8 cellular contexts compared by ENCODE assay signal in the genomic region with DNA sequence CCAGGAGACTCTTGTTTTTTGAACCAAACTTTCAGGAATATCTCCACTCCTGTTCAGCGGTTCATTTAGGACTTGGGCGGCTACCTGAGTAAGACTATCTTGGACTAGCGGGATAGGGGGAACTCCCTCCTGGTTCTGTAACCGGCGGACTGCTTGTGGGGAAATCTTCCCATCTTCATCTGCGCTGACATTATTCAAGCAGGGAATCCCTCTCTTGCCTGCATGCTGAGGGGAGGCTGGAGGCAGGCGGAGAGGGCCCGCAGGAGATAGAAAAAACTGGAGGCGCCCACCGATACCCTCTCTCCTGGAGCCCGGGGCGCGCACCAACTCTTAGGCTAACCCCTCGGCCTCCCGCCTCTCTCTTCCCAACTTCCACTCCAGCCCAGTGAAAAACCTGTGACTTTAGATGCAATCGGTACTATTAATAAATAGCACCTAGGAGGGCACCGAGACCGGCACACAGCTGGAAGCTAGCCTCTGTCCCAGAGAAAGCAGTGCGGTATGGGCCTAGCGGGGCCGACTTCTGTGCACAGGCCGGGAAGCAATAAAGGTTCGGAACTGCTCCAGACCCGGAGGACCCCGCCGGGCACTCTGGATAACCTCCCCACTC. TPM values are rescaled to one million over a fixed set of nuclear protein-coding genes. Genes with fewer than 3 reads are reported as not detected.
DNase-seq lines count a peak whose midpoint lies in the region; ATAC-seq, FAIRE-seq and TF ChIP-seq lines count a peak whose summit lies in the region.

No MANE protein-coding gene starts in this region.

- H3K4me2 ChIP-seq in GM12878 (ENCODE audit: control insufficient read depth, insufficient read depth) (0 out of 2 replicates have a peak overlapping the region, but pooled peaks have one; percentile 46), keratinocyte (ENCODE audit: control insufficient read depth, extremely low read depth, insufficient read depth, low read depth, low read length) (peak overlapping the region; percentile 81)

- RAD21 ChIA-PET in GM12878 (lab: Charles Lee; ENCODE audit: unreplicated experiment): interaction anchor here (0.6 to 3.3 kb wide), 13 partner anchors 9 to 565 kb away, joined by 3 to 17 read pairs (median 3); no protein-coding TSS in a partner anchor

- 34% methylated on average over 26 of the region's 26 CpGs for WGBS in GM12878 (ENCODE audit: insufficient coverage, insufficient replicate concordance, low lambda C conversion rate, missing lambda C conversion rate)

- intact Hi-C loops in GM12878 (cut with micrococcal nuclease; ENCODE audit: unreplicated experiment): no loop called here

- no peak for ATAC-seq in GM12878
- ATAC-seq in GM21717 (IDR thresholded peaks at IDR 0.05; ENCODE audit: unreplicated experiment): no peak
- ATAC-seq in GM18520 (IDR thresholded peaks at IDR 0.05; ENCODE audit: unreplicated experiment): no peak

- no peaks in the 10 kb centered on the region for H4K20me1 ChIP-seq in GM12878 (ENCODE audit: control insufficient read depth, insufficient read depth)
- H4K20me1 ChIP-seq in keratinocyte (ENCODE audit: control insufficient read depth, extremely low read depth, insufficient read depth, low read length): no peaks in the 10 kb centered on the region

- peaks cover 10% of the 10 kb centered on the region for H3K4me1 ChIP-seq in GM12878 (ENCODE audit: control insufficient read depth, insufficient read depth, low read length)
- H3K4me1 ChIP-seq in keratinocyte (ENCODE audit: control insufficient read depth, extremely low read depth, insufficient read depth, low read length): peaks cover 12% of the 10 kb centered on the region
- H3K4me1 ChIP-seq in subcutaneous abdominal adipose tissue (ENCODE audit: control insufficient read depth in 5 of 5, insufficient read depth in 5 of 5, low read length in 5 of 5): peaks cover 0 to 58% (median 50%) of the 10 kb centered on the region in 5 donors

- CTCF ChIA-PET in GM12878 (lab: Yijun Ruan, JAX): interaction anchor here (1.8 kb wide), 1 partner anchor 98 kb away, joined by 5 read pairs; no protein-coding TSS in a partner anchor

- in situ Hi-C loops in GM12878 (cut with MboI): no loop called here

- no peak for TF ChIP-seq POLR2A in GM12878 (IDR thresholded peaks at IDR 0.05; ENCODE audit: low read depth, low read length)

- BruUV-seq in GM12878 (replicated peaks; lab: Mats Ljungman, UMichigan): no TSS peak

- H3K27ac ChIP-seq in GM12878 (ENCODE audit: control insufficient read depth, insufficient read depth) (no peak overlapping the region), keratinocyte (ENCODE audit: control insufficient read depth, insufficient read depth, low read length) (peak overlapping the region; percentile 88), subcutaneous abdominal adipose tissue (ENCODE audit: low read depth, low read length) (peak overlapping the region; percentile 83)

- DNase-seq in HT-29 (ENCODE audit: low spot score) (peak; percentile 56), GM12878 (ENCODE audit: low read depth, low spot score) (no peak), keratinocyte (ENCODE audit: low read depth, low spot score) (no peak), pons (ENCODE audit: low spot score) (no peak)
- no peak for DNase-seq in activated CD8-positive, alpha-beta memory T cell treated with anti-CD3 and anti-CD28 coated beads, Interleukin-2, amount 50 U/mL, for 48 hours

- H3K36me3 ChIP-seq in GM12878 (ENCODE audit: control insufficient read depth in 2 of 2, insufficient read depth in 2 of 2, low read length in 1 of 2) (no peaks in the 10 kb centered on the region), keratinocyte (ENCODE audit: control insufficient read depth in 2 of 2, extremely low read depth in 1 of 2, insufficient read depth in 2 of 2, low read length in 2 of 2) (no peaks in the 10 kb centered on the region), subcutaneous abdominal adipose tissue (ENCODE audit: control insufficient read depth in 5 of 5, insufficient read depth in 5 of 5, low read length in 5 of 5) (no peaks in the 10 kb centered on the region)

- SMC1A ChIA-PET in GM12878 (lab: Charles Lee; ENCODE audit: uncharacterized antibody, unreplicated experiment): interaction anchor here (0.6 to 1.8 kb wide), 6 partner anchors 9 to 214 kb away, joined by 3 to 6 read pairs (median 3); no protein-coding TSS in a partner anchor

- no peak for TF ChIP-seq EP300 in GM12878 (IDR thresholded peaks at IDR 0.05; ENCODE audit: borderline replicate concordance in 1 of 2, control insufficient read depth in 1 of 2, low read depth in 2 of 2, low read length in 2 of 2)

- H3K9me1 ChIP-seq in keratinocyte (ENCODE audit: control insufficient read depth, extremely low read depth, insufficient read depth, low read length): no peaks in the 10 kb centered on the region

- H3K27me3 ChIP-seq in GM12878 (replicated peaks in 1 of 2; ENCODE audit: control insufficient read depth in 2 of 2, insufficient read depth in 2 of 2, low read length in 1 of 2) (peaks cover 0 to 4% of the 10 kb centered on the region in 2 experiments; a peak in 3 of 4 replicates), keratinocyte (ENCODE audit: control insufficient read depth, extremely low read depth, insufficient read depth, low read length) (no peaks in the 10 kb centered on the region), subcutaneous abdominal adipose tissue (ENCODE audit: control insufficient read depth in 5 of 5, insufficient read depth in 4 of 5, low read length in 5 of 5) (peaks cover 0 to 9% (median 0%) of the 10 kb centered on the region in 5 donors)

- no peaks in the 10 kb centered on the region for H3K9me3 ChIP-seq in GM12878 (replicated peaks; ENCODE audit: control insufficient read depth, insufficient read depth, low read length)
- no peaks in the 10 kb centered on the region for H3K9me3 ChIP-seq in keratinocyte (ENCODE audit: control insufficient read depth, low read depth, low read length)
- no peaks in the 10 kb centered on the region for H3K9me3 ChIP-seq in subcutaneous abdominal adipose tissue (ENCODE audit: control insufficient read depth in 5 of 5, low read length in 5 of 5)

- H3K9ac ChIP-seq in GM12878 (ENCODE audit: control insufficient read depth, insufficient read depth, low read length) (peak overlapping the region; percentile 68), keratinocyte (ENCODE audit: control insufficient read depth, extremely low read depth, insufficient read depth, low read length) (peak overlapping the region; percentile 92), subcutaneous abdominal adipose tissue (ENCODE audit: low read length in 5 of 5) (peak overlapping the region in 2 of 5 donors; percentile 66 to 69)

- POLR2A ChIA-PET in GM12878 (lab: Charles Lee): interaction anchor here (0.6 to 1.1 kb wide), 3 partner anchors 58 to 100 kb away, joined by 3 to 4 read pairs (median 3); no protein-coding TSS in a partner anchor

- dilution Hi-C loops in keratinocyte (cut with MboI; ENCODE audit: extremely low pct_ligation_motif_present, low sequenced_read_pairs): no loop called here

- FAIRE-seq in GM12878 (lab: Jason Lieb, UNC) (no peak), keratinocyte (lab: Jason Lieb, UNC) (no peak)

- H3K79me2 ChIP-seq in GM12878 (ENCODE audit: control insufficient read depth, insufficient read depth, low read length) (peaks cover 64% of the 10 kb centered on the region), keratinocyte (ENCODE audit: control insufficient read depth, insufficient read depth, low read length) (peaks cover 65% of the 10 kb centered on the region)

- TF ChIP-seq CTCF in GM12878 (IDR thresholded peaks at IDR 0.05 in 2 of 3, conservative IDR thresholded peaks at IDR 0.05 in 1 of 3; ENCODE audit: control insufficient read depth in 2 of 3, extremely low read depth in 1 of 3, insufficient read depth in 1 of 3, low read depth in 3 of 3, low read length in 3 of 3) (no peak), keratinocyte (optimal IDR thresholded peaks at IDR 0.05 in 1 of 3, IDR thresholded peaks at IDR 0.05 in 1 of 3, conservative IDR thresholded peaks at IDR 0.05 in 1 of 3; ENCODE audit: extremely low read depth in 1 of 3, insufficient read depth in 2 of 3, low read length in 3 of 3) (no peak)

- TF ChIP-seq RAD21 in GM12878 (IDR thresholded peaks at IDR 0.05; ENCODE audit: insufficient read depth, low read depth, low read length): no peak

- peak overlapping the region; percentile 75 for H3K4me3 ChIP-seq in GM12878
- peak overlapping the region; percentile 65 to 91 (median 82) for H3K4me3 ChIP-seq in keratinocyte (ENCODE audit: control insufficient read depth in 2 of 3, extremely low read depth in 1 of 3, insufficient read depth in 2 of 3, low read depth in 1 of 3, low read length in 3 of 3)
- H3K4me3 ChIP-seq in subcutaneous abdominal adipose tissue (ENCODE audit: low read depth in 1 of 5, low read length in 5 of 5): peak overlapping the region; percentile 61 to 81 (median 80)

- peak overlapping the region; percentile 3; the same call in 1 of the 2 replicates for H2AFZ ChIP-seq in GM12878 (ENCODE audit: control insufficient read depth, low read depth, low read length)
- peak overlapping the region; percentile 84 for H2AFZ ChIP-seq in keratinocyte (ENCODE audit: control insufficient read depth, low read length)

RNA-seq across cellular contexts. Expression of a gene that starts 1.7 kb away (rescaled TPM):
- 4.9 and 5.9 TPM in 2 replicates for total RNA-seq in HT-29 (2014; rRNA removed; shearing (Covaris generic))
- 67.7 and 72.6 TPM in 2 replicates for total RNA-seq in GM12878 (2013; cell fraction: nucleolus; rRNA removed)
- total RNA-seq in GM12878 (2014; rRNA removed): 2.6 and 3.7 TPM in 2 replicates
- total RNA-seq in GM12878 (2014; rRNA removed; fragmentation: Illumina TruSeq; extraction: Trizol): 3.7 and 4.0 TPM in 2 replicates
- total RNA-seq in GM12878 (2021): 11.4 and 13.5 TPM in 2 replicates
- 13.2 TPM for polyA plus RNA-seq in GM12878 (2011; ENCODE audit: low read depth)
- polyA plus RNA-seq in GM12878 (2011; rRNA removed): 0.09 and 0.19 TPM in 2 replicates
- polyA plus RNA-seq in GM12878 (2011; cell fraction: cytosol; rRNA removed): 0.05 and 0.31 TPM in 2 replicates
- 0.27 and 0.67 TPM in 2 replicates for polyA plus RNA-seq in GM12878 (2011; cell fraction: nucleus; rRNA removed)
- polyA plus RNA-seq in GM12878 (2012): 3.3 and 4.4 TPM in 2 replicates
- polyA plus RNA-seq in GM12878 (2014; fragmentation: Illumina TruSeq; extraction: Trizol): 3.8 and 4.6 TPM in 2 replicates
- 1 to 10 TPM; 2.1 to 7.6 TPM for polyA plus RNA-seq in GM12878 (2014; fragmentation: Nextera tagmentation; extraction: Ambion mirVana)
- 1.5 and 1.6 TPM in 2 replicates for polyA plus RNA-seq in GM12878 (2014; rRNA removed)
- polyA plus RNA-seq in GM12878 (2016; fragmentation: Nextera tagmentation; extraction: Ambion mirVana): 10 to 100 TPM in 1 of 2 experiments, 1 to 10 TPM in 1; 9.8 to 12.6 TPM
- polyA minus RNA-seq in GM12878 (2011; rRNA and poly(A)+ RNA removed): 0.29 and 0.88 TPM in 2 replicates
- polyA minus RNA-seq in GM12878 (2011; cell fraction: cytosol; rRNA and poly(A)+ RNA removed): 0.21 TPM in 1 of 2 replicates, not detected in the other
- 1.1 and 2.1 TPM in 2 replicates for polyA minus RNA-seq in GM12878 (2011; cell fraction: nucleus; rRNA and poly(A)+ RNA removed)
- 2.8 to 5.9 TPM (median 4.8 TPM) in 3 replicates for polyA plus RNA-seq in keratinocyte
- polyA plus RNA-seq in keratinocyte (2011; ENCODE audit: low read depth): 35.3 TPM
- 1.9 and 3.9 TPM in 2 replicates for polyA plus RNA-seq in keratinocyte (2011; cell fraction: cytosol; rRNA removed)
- polyA plus RNA-seq in keratinocyte (2011; cell fraction: nucleus; rRNA removed): 13.1 and 14.5 TPM in 2 replicates
- polyA plus RNA-seq in keratinocyte (2012; ENCODE audit: low replicate concordance): 5.9 and 13.0 TPM in 2 replicates
- 6.8 to 19.9 TPM (median 13.7 TPM) in 3 replicates for polyA minus RNA-seq in keratinocyte
- polyA minus RNA-seq in keratinocyte (2011; cell fraction: cytosol; rRNA and poly(A)+ RNA removed): 2.7 TPM
- polyA minus RNA-seq in keratinocyte (2011; cell fraction: nucleus; rRNA and poly(A)+ RNA removed): 12.5 and 23.9 TPM in 2 replicates
